In genomic region chr17:43908111-43908721, GRCh38 we compare ENCODE assay signal across 8 cellular contexts. TPM values are rescaled to one million over a fixed set of nuclear protein-coding genes. Genes with fewer than 3 reads are reported as not detected.
A peak's percentile ranks its signal among the peaks of the same experiment; 100 is the strongest.
DNase-seq lines count a peak whose midpoint lies in the region; ATAC-seq, FAIRE-seq and TF ChIP-seq lines count a peak whose summit lies in the region.

No MANE protein-coding gene starts in this region.

- intact Hi-C loops in stomach (cut with DNase I; ENCODE audit: low total_unique reads) = no loop called here

- peaks cover 0 to 50% (median 32%) of the 10 kb centered on the region in 3 donors for H3K27me3 ChIP-seq in stomach

- WGBS in stomach, 5 donors = 13 to 20% (median 15%) methylated on average over 24 of the region's 24 CpGs

- peaks cover 31 to 36% (median 34%) of the 10 kb centered on the region in 4 donors for H3K4me1 ChIP-seq in stomach

- TF ChIP-seq EP300 in stomach (IDR thresholded peaks at IDR 0.05) = no peak

- peak; percentile 96 for FAIRE-seq in G401.6 (lab: Jason Lieb, UNC)

- H3K9me3 ChIP-seq in stomach = no peaks in the 10 kb centered on the region

- TF ChIP-seq POLR2A in erythroblast (IDR thresholded peaks at IDR 0.05; ENCODE audit: low read length) (no peak), stomach (IDR thresholded peaks at IDR 0.05) (no peak)

- peak; percentile 44 for DNase-seq in NCI-H524 treated with DMSO at 0.1 percent for 48 hours (lab: John Stamatoyannopoulos, UW)
- peak; percentile 63 for DNase-seq in activated T-cell treated with anti-CD3 and anti-CD28 coated beads, Interleukin-2, amount 50 U/mL, for 1 hour
- peak; percentile 42 to 55 for DNase-seq in erythroblast (lab: John Stamatoyannopoulos, UW)
- DNase-seq in mucosa of gallbladder (ENCODE audit: low spot score) = peak; percentile 64
- peak; percentile 65 for DNase-seq in stomach

- H3K36me3 ChIP-seq in stomach = no peaks in the 10 kb centered on the region

- peak overlapping the region; percentile 71 to 81 (median 76) for H3K4me3 ChIP-seq in stomach

- peak overlapping the region in 4 of 5 donors; percentile 87 to 90 (median 88) for H3K27ac ChIP-seq in stomach

- ATAC-seq in HG03442 (IDR thresholded peaks at IDR 0.05; ENCODE audit: unreplicated experiment) (no peak), GM18519 (IDR thresholded peaks at IDR 0.05; ENCODE audit: low FRiP score, unreplicated experiment) (no peak)

- no peak for TF ChIP-seq CTCF in stomach (IDR thresholded peaks at IDR 0.05)

RNA-seq across cellular contexts. Expression of gene MPP2, which starts 0.9 kb away (rescaled TPM):
- total RNA-seq in mucosa of gallbladder (7.0 TPM), stomach (1 to 10 TPM in 3 of 5 donors, under 1 TPM in 2; 0.43 to 6.4 (median 4.3) TPM)
- polyA plus RNA-seq in stomach = 1 to 10 TPM; 1.1 to 2.0 (median 1.6) TPM

RNA-seq across cellular contexts. Expression of gene PPY, which starts 34.1 kb away (rescaled TPM):
- total RNA-seq in mucosa of gallbladder (not detected), stomach (not detected)
- not detected for polyA plus RNA-seq in stomach

RNA-seq across cellular contexts. Expression of gene PYY, which starts 45.5 kb away (rescaled TPM):
- total RNA-seq in mucosa of gallbladder (not detected), stomach (10 to 100 TPM in 1 of 5 donors, not detected in 4; 71.3 TPM)
- polyA plus RNA-seq in stomach = under 1 TPM in 1 of 3 donors, not detected in 2; 0.35 TPM
